ENCODE assay signal across 18 cellular contexts in genomic region chr18:44783371-44783770, GRCh38.
DNase-seq lines count a peak whose midpoint lies in the region; ATAC-seq, FAIRE-seq and TF ChIP-seq lines count a peak whose summit lies in the region.
"Had no signal": no experiment of that assay in that cellular context is flagged by ENCODE, and none has a peak within 500 bp of the region (broad histone marks: within the 10 kb centered on the region; RNA-seq: fewer than 3 reads in every experiment).

No MANE protein-coding gene starts in this region.

- DNase-seq in HepG2 (ENCODE audit: low spot score) = no peak
- DNase-seq in memory B cell (ENCODE audit: low spot score in 2 of 2) = no peak
- no peak for DNase-seq in EL
- no peak for DNase-seq in cardiac septum (ENCODE audit: low spot score)
- no peak for DNase-seq in Peyer's patch
- DNase-seq: Caco-2; CD4-positive, CD25-positive, alpha-beta regulatory T cell; CD8-positive, alpha-beta T cell; DMS153; DND-41; GDM1; H9 had no signal

- H3K9me3 ChIP-seq in HepG2 (ENCODE audit: low read length) = no peaks in the 10 kb centered on the region
- no peaks in the 10 kb centered on the region for H3K9me3 ChIP-seq in Peyer's patch
- H3K9me3 ChIP-seq: BLaER1, Caco-2 had no signal

- no peak overlapping the region for H3K4me2 ChIP-seq in HepG2 (ENCODE audit: low read depth, low read length)
- H3K4me2 ChIP-seq: BLaER1, GM23338 had no signal

- intact Hi-C loops in HepG2 (cut with micrococcal nuclease; ENCODE audit: unreplicated experiment) (no loop called here), cardiac septum (cut with DNase I) (no loop called here)

- no peak overlapping the region for H3K9ac ChIP-seq in HepG2 (ENCODE audit: insufficient read depth, low read depth, low read length)
- H3K9ac ChIP-seq: BLaER1 had no signal

- peaks cover 8% of the 10 kb centered on the region for H3K4me1 ChIP-seq in HepG2 (ENCODE audit: insufficient read depth, low read length)
- peaks cover 0 to 6% (median 0%) of the 10 kb centered on the region in 4 donors for H3K4me1 ChIP-seq in Peyer's patch

- peak overlapping the region; percentile 43 for H3K27ac Mint-ChIP-seq in memory B cell
- H3K27ac Mint-ChIP-seq in stimulated activated memory B cell treated with anti-CD40 and anti-IgM and Interleukin-4, amounts not matched to agents 10 μg/mL and 1 μg/mL and 100 μg/mL, for 72 hours = peak overlapping the region; percentile 95
- H3K27ac Mint-ChIP-seq: CD4-positive, CD25-positive, alpha-beta regulatory T cell; CD8-positive, alpha-beta T cell; GM23338; H9 had no signal

- H3K36me3 ChIP-seq in HepG2 (replicated peaks in 1 of 2; ENCODE audit: control insufficient read depth in 1 of 2, insufficient read depth in 2 of 2, low read length in 2 of 2) = no peaks in the 10 kb centered on the region
- no peaks in the 10 kb centered on the region for H3K36me3 ChIP-seq in Peyer's patch
- H3K36me3 ChIP-seq: BLaER1 had no signal

- no peaks in the 10 kb centered on the region; a peak in 1 of 5 replicates for H3K27me3 ChIP-seq in HepG2 (ENCODE audit: control insufficient read depth in 1 of 2, insufficient read depth in 2 of 2, low read length in 2 of 2)
- no peaks in the 10 kb centered on the region for H3K27me3 ChIP-seq in Peyer's patch
- H3K27me3 ChIP-seq: BLaER1 had no signal

- TF ChIP-seq POLR2A in HepG2 (IDR thresholded peaks at IDR 0.05; ENCODE audit: insufficient read depth in 1 of 2, low read depth in 2 of 2, low read length in 2 of 2) (no peak), Peyer's patch (IDR thresholded peaks at IDR 0.05) (no peak)

- H3K4me3 Mint-ChIP-seq in memory B cell = no peak overlapping the region
- no peak overlapping the region for H3K4me3 Mint-ChIP-seq in stimulated activated memory B cell treated with anti-CD40 and anti-IgM and Interleukin-4, amounts not matched to agents 10 μg/mL and 1 μg/mL and 100 μg/mL, for 72 hours
- H3K4me3 Mint-ChIP-seq: CD4-positive, CD25-positive, alpha-beta regulatory T cell; CD8-positive, alpha-beta T cell; GM23338; H9 had no signal

- H3K36me3 Mint-ChIP-seq in memory B cell = peaks cover 5% of the 10 kb centered on the region
- H3K36me3 Mint-ChIP-seq in stimulated activated memory B cell treated with anti-CD40 and anti-IgM and Interleukin-4, amounts not matched to agents 10 μg/mL and 1 μg/mL and 100 μg/mL, for 72 hours = peaks cover 26% of the 10 kb centered on the region
- H3K36me3 Mint-ChIP-seq: CD4-positive, CD25-positive, alpha-beta regulatory T cell; CD8-positive, alpha-beta T cell had no signal

- H3K27ac ChIP-seq in HepG2 (ENCODE audit: extremely low read length, insufficient read depth, low read length) (no peak overlapping the region), Peyer's patch (no peak overlapping the region)
- H3K27ac ChIP-seq: BLaER1, C4-2B had no signal

- POLR2A ChIA-PET in HepG2 (lab: Yijun Ruan, JAX) = no interaction called here

- no peaks in the 10 kb centered on the region for H3K79me2 ChIP-seq in HepG2 (ENCODE audit: insufficient read depth, low read length)

- ATAC-seq in HepG2 (no peak), memory B cell (ENCODE audit: low read depth) (no peak)
- no peak for ATAC-seq in stimulated activated memory B cell treated with anti-CD40 and anti-IgM and Interleukin-4, amounts not matched to agents 10 μg/mL and 1 μg/mL and 100 μg/mL, for 72 hours
- ATAC-seq: CD8-positive, alpha-beta T cell; GM12878; GM23338; HCT116 had no signal

- CTCF ChIA-PET in HepG2 (lab: Yijun Ruan, JAX; ENCODE audit: low intra/inter-chr PET ratio, low total read pairs) = no interaction called here

- no peaks in the 10 kb centered on the region for H3K27me3 Mint-ChIP-seq in memory B cell
- no peaks in the 10 kb centered on the region for H3K27me3 Mint-ChIP-seq in stimulated activated memory B cell treated with anti-CD40 and anti-IgM and Interleukin-4, amounts not matched to agents 10 μg/mL and 1 μg/mL and 100 μg/mL, for 72 hours

- no peak for TF ChIP-seq RAD21 in HepG2 (CRISPR knock-in tag; IDR thresholded peaks at IDR 0.05)

- TF ChIP-seq CTCF in HepG2 (CRISPR knock-in tag; IDR thresholded peaks at IDR 0.05) (no peak), Peyer's patch (IDR thresholded peaks at IDR 0.05) (no peak)

- no peak for FAIRE-seq in HepG2 (lab: Jason Lieb, UNC)
- FAIRE-seq: GM12878 had no signal

- H3K4me3 ChIP-seq in HepG2 (replicated peaks in 1 of 3; ENCODE audit: insufficient read depth in 1 of 3, low read depth in 2 of 3, low read length in 3 of 3) (no peak overlapping the region), Peyer's patch (no peak overlapping the region)
- H3K4me3 ChIP-seq: BLaER1, GM12878, GM23338 had no signal

- H2AFZ ChIP-seq in HepG2 (ENCODE audit: low read length) = no peak overlapping the region
- H2AFZ ChIP-seq: GM23338 had no signal

- 43% methylated on average over 1 of the region's 1 CpG for WGBS in HepG2 (ENCODE audit: low lambda C conversion rate)

- no TSS peak for BruUV-seq in HepG2 (replicated peaks; lab: Mats Ljungman, UMichigan)

- H4K20me1 ChIP-seq in HepG2 (ENCODE audit: insufficient read depth, low read length) = no peaks in the 10 kb centered on the region
- H4K20me1 ChIP-seq: BLaER1 had no signal

- in situ Hi-C loops in HepG2 (cut with HindIII; ENCODE audit: extremely low pct_ligation_motif_present, low pct_unique_long_range_greater_than_20kb) = loop anchor here (25.0 kb wide), 1 partner anchor 96 kb away; the partner anchor contains the start of gene SETBP1

- H3K4me1 Mint-ChIP-seq in memory B cell = peaks cover 61% of the 10 kb centered on the region
- peaks cover 96% of the 10 kb centered on the region for H3K4me1 Mint-ChIP-seq in stimulated activated memory B cell treated with anti-CD40 and anti-IgM and Interleukin-4, amounts not matched to agents 10 μg/mL and 1 μg/mL and 100 μg/mL, for 72 hours

- H3K9me3 Mint-ChIP-seq in memory B cell = no peaks in the 10 kb centered on the region
- no peaks in the 10 kb centered on the region for H3K9me3 Mint-ChIP-seq in stimulated activated memory B cell treated with anti-CD40 and anti-IgM and Interleukin-4, amounts not matched to agents 10 μg/mL and 1 μg/mL and 100 μg/mL, for 72 hours
- H3K9me3 Mint-ChIP-seq: CD8-positive, alpha-beta T cell; GM23338; H9 had no signal

- TF ChIP-seq EP300 in HepG2 (IDR thresholded peaks at IDR 0.05; ENCODE audit: low read depth in 2 of 2, low read length in 2 of 2) (no peak), HepG2 (CRISPR knock-in tag; IDR thresholded peaks at IDR 0.05; ENCODE audit: borderline replicate concordance) (no peak)

TF ChIP-seq in HepG2, 621 proteins besides CTCF, POLR2A, EP300 and RAD21:
- TF ChIP-seq ZBTB10 (CRISPR knock-in tag; IDR thresholded peaks at IDR 0.05; ENCODE audit: borderline replicate concordance) = no peak
- no peak for TF ChIP-seq GTF3A (CRISPR knock-in tag; conservative IDR thresholded peaks at IDR 0.05)
- TF ChIP-seq MAFF (IDR thresholded peaks at IDR 0.05; ENCODE audit: low read depth, low read length) = 0 out of 2 replicates have a peak, but pooled peaks have one; percentile 24
- no peak for TF ChIP-seq KDM1A (CRISPR knock-in tag; IDR thresholded peaks at IDR 0.05)
- TF ChIP-seq MAFK (conservative IDR thresholded peaks at IDR 0.05 in 1 of 2, IDR thresholded peaks at IDR 0.05 in 1 of 2; ENCODE audit: low read length in 2 of 2) = 0 out of 4 replicates have a peak, but pooled peaks have one; percentile 7 to 18
